In the genomic region with DNA sequence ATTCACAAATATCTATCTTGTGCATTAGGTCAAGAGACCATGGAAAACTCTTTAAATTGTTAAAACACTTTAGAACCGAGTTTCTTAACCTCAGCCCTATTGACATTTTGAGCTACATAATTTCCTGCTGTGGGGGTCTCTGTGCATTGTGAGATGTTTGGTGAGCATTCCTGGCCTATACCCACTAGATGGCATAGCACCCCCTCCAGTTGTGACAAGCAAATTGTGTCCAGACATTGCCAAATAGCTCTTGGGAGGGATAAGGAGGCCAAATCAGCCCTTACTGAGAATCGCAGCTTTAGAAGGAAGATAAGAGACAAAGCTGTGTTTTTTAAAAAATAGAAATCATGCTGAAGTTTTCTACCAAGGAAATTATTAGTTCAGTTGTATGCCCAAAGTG, we compare ENCODE assay signal across 11 cellular contexts.
A peak's percentile ranks its signal among the peaks of the same experiment; 100 is the strongest.
DNase-seq lines count a peak whose midpoint lies in the region; TF ChIP-seq lines count a peak whose summit lies in the region.
"Had no signal": no experiment of that assay in that cellular context is flagged by ENCODE, and none has a peak within 500 bp of the region (broad histone marks: within the 10 kb centered on the region; RNA-seq: fewer than 3 reads in every experiment).

No MANE protein-coding gene starts in this region.

- H3K4me3 ChIP-seq in endodermal cell (ENCODE audit: low read length) (no peak overlapping the region), mammary epithelial cell (replicated peaks in 1 of 3; ENCODE audit: insufficient read depth in 1 of 3, low read depth in 2 of 3, low read length in 3 of 3) (no peak overlapping the region)
- H3K4me3 ChIP-seq: heart left ventricle had no signal

- H3K27ac Mint-ChIP-seq in endodermal cell (no peak overlapping the region), osteocyte (ENCODE audit: unreplicated experiment) (no peak overlapping the region), immature natural killer cell (no peak overlapping the region)
- H3K27ac Mint-ChIP-seq in activated T-helper 2 cell treated with anti-CD3 and anti-CD28 coated beads, Interferon-gamma antibody, Interleukin-2, Interleukin-4, amounts not matched to agents 10 μg/mL and 5 μg/mL and 100 μg/mL, durations not matched to agents 14 hours and 24 hours and 36 hours, result no peak overlapping the region

- WGBS in endodermal cell (ENCODE audit: insufficient coverage in 1 of 2, insufficient read length in 1 of 2), 2 experiments, result 53 to 67% methylated on average over 1 to 2 of the region's 2 CpGs
- 18% methylated on average over 2 of the region's 2 CpGs for WGBS in mammary epithelial cell (ENCODE audit: low coverage, missing lambda C conversion rate)

- H3K27me3 Mint-ChIP-seq in endodermal cell (ENCODE audit: insufficient read depth) (peaks cover 33% of the 10 kb centered on the region), osteocyte (ENCODE audit: unreplicated experiment) (no peaks in the 10 kb centered on the region), immature natural killer cell (ENCODE audit: low read depth in 3 of 3) (no peaks in the 10 kb centered on the region)
- no peaks in the 10 kb centered on the region for H3K27me3 Mint-ChIP-seq in activated T-helper 2 cell treated with anti-CD3 and anti-CD28 coated beads, Interferon-gamma antibody, Interleukin-2, Interleukin-4, amounts not matched to agents 10 μg/mL and 5 μg/mL and 100 μg/mL, durations not matched to agents 14 hours and 24 hours and 36 hours (ENCODE audit: low read depth)

- H3K4me2 ChIP-seq in mammary epithelial cell (ENCODE audit: insufficient read depth, low read depth, low read length), result no peak overlapping the region

- DNase-seq in ELF-1 (ENCODE audit: low read depth, low spot score) (peak; percentile 29), NCI-H2227 treated with DMSO at 0.1 percent for 48 hours (lab: John Stamatoyannopoulos, UW) (peak; percentile 24), endodermal cell (peak; percentile 69), osteocyte (ENCODE audit: extremely low spot score, unreplicated experiment) (no peak), SIG-M5 treated with dmso at 0.1 percent for 504 hours (lab: John Stamatoyannopoulos, UW; ENCODE audit: unreplicated experiment) (no peak), mammary epithelial cell (no peak), immature natural killer cell (no peak)
- DNase-seq in activated T-helper 2 cell treated with anti-CD3 and anti-CD28 coated beads, Interferon-gamma antibody, Interleukin-2, Interleukin-4, amounts not matched to agents 10 μg/mL and 5 μg/mL and 100 μg/mL, durations not matched to agents 14 hours and 24 hours and 36 hours (ENCODE audit: low spot score), result no peak
- DNase-seq: activated CD4-positive, alpha-beta T cell treated with anti-CD3 and anti-CD28 coated beads for 1 hour; heart left ventricle; NCI-H774 had no signal

- H3K4me3 Mint-ChIP-seq in endodermal cell, result no peak overlapping the region
- no peak overlapping the region for H3K4me3 Mint-ChIP-seq in osteocyte (ENCODE audit: unreplicated experiment)
- H3K4me3 Mint-ChIP-seq in activated T-helper 2 cell treated with anti-CD3 and anti-CD28 coated beads, Interferon-gamma antibody, Interleukin-2, Interleukin-4, amounts not matched to agents 10 μg/mL and 5 μg/mL and 100 μg/mL, durations not matched to agents 14 hours and 24 hours and 36 hours (ENCODE audit: low read depth), result no peak overlapping the region
- H3K4me3 Mint-ChIP-seq in immature natural killer cell, result no peak overlapping the region

- H4K20me1 ChIP-seq in mammary epithelial cell (ENCODE audit: insufficient read depth, low read length), result no peaks in the 10 kb centered on the region

- BruUV-seq in mammary epithelial cell (replicated peaks; lab: Mats Ljungman, UMichigan), result no TSS peak

- H3K4me1 ChIP-seq in endodermal cell (ENCODE audit: control insufficient read depth, insufficient read depth, low read length), result peaks cover 5% of the 10 kb centered on the region
- no peaks in the 10 kb centered on the region for H3K4me1 ChIP-seq in mammary epithelial cell (ENCODE audit: insufficient read depth, low read length)
- H3K4me1 ChIP-seq: heart left ventricle had no signal

- H3K27me3 ChIP-seq in endodermal cell (ENCODE audit: control insufficient read depth, insufficient read depth, low read length, poor library complexity, severe bottlenecking), result no peaks in the 10 kb centered on the region
- H3K27me3 ChIP-seq in mammary epithelial cell (ENCODE audit: insufficient read depth, low read length), result no peaks in the 10 kb centered on the region
- H3K27me3 ChIP-seq: heart left ventricle had no signal

- intact Hi-C loops in activated T-helper 2 cell treated with anti-CD3 and anti-CD28 coated beads, Interferon-gamma antibody, Interleukin-2, Interleukin-4, amounts not matched to agents 10 μg/mL and 5 μg/mL and 100 μg/mL, durations not matched to agents 14 hours and 24 hours and 36 hours (cut with micrococcal nuclease), result no loop called here
- intact Hi-C loops in mammary epithelial cell (cut with micrococcal nuclease), result loop anchor here (1.0 to 10.0 kb wide), 2 partner anchors 113 to 652 kb away; no protein-coding TSS in a partner anchor

- H3K79me2 ChIP-seq in mammary epithelial cell (ENCODE audit: insufficient read depth, low read length), result no peaks in the 10 kb centered on the region

- peaks cover 3% of the 10 kb centered on the region for H3K36me3 Mint-ChIP-seq in endodermal cell (ENCODE audit: low read depth)
- no peaks in the 10 kb centered on the region for H3K36me3 Mint-ChIP-seq in osteocyte (ENCODE audit: unreplicated experiment)
- no peaks in the 10 kb centered on the region for H3K36me3 Mint-ChIP-seq in activated T-helper 2 cell treated with anti-CD3 and anti-CD28 coated beads, Interferon-gamma antibody, Interleukin-2, Interleukin-4, amounts not matched to agents 10 μg/mL and 5 μg/mL and 100 μg/mL, durations not matched to agents 14 hours and 24 hours and 36 hours (ENCODE audit: low read depth)
- H3K36me3 Mint-ChIP-seq in immature natural killer cell, result peaks cover 0 to 8% (median 0%) of the 10 kb centered on the region in 3 donors

- H3K27ac ChIP-seq in endodermal cell (ENCODE audit: low read depth, low read length) (no peak overlapping the region), mammary epithelial cell (ENCODE audit: insufficient read depth, low read depth, low read length) (no peak overlapping the region)
- H3K27ac ChIP-seq: heart left ventricle had no signal

- CTCF ChIA-PET in mammary epithelial cell (lab: Charles Lee; ENCODE audit: low non-redundant PET), result interaction anchor here (0.6 kb wide), 1 partner anchor 653 kb away, joined by 3 read pairs; no protein-coding TSS in a partner anchor

- H3K36me3 ChIP-seq in endodermal cell (ENCODE audit: control insufficient read depth, insufficient read depth, low read length), result no peaks in the 10 kb centered on the region
- no peaks in the 10 kb centered on the region for H3K36me3 ChIP-seq in mammary epithelial cell (ENCODE audit: insufficient read depth, low read length)
- H3K36me3 ChIP-seq: heart left ventricle had no signal

- in situ Hi-C loops in mammary epithelial cell (cut with MboI; ENCODE audit: low sequenced_read_pairs in 2 of 2), result no loop called here

- dilution Hi-C loops in mammary epithelial cell (cut with HindIII; ENCODE audit: low sequenced_read_pairs), result no loop called here

- H3K4me1 Mint-ChIP-seq in endodermal cell (peaks cover 41% of the 10 kb centered on the region), osteocyte (ENCODE audit: unreplicated experiment) (peaks cover 10% of the 10 kb centered on the region), immature natural killer cell (peaks cover 5 to 10% of the 10 kb centered on the region in 2 donors)
- no peaks in the 10 kb centered on the region for H3K4me1 Mint-ChIP-seq in activated T-helper 2 cell treated with anti-CD3 and anti-CD28 coated beads, Interferon-gamma antibody, Interleukin-2, Interleukin-4, amounts not matched to agents 10 μg/mL and 5 μg/mL and 100 μg/mL, durations not matched to agents 14 hours and 24 hours and 36 hours (ENCODE audit: low read depth)

- H3K9me3 ChIP-seq in endodermal cell (ENCODE audit: control insufficient read depth, low read length) (peaks cover 36% of the 10 kb centered on the region), mammary epithelial cell (replicated peaks; ENCODE audit: insufficient read depth, low read length) (no peaks in the 10 kb centered on the region)

- H3K9ac ChIP-seq in endodermal cell (ENCODE audit: extremely low read depth, low read length, poor library complexity, severe bottlenecking) (no peak overlapping the region), mammary epithelial cell (ENCODE audit: insufficient read depth, low read length) (no peak overlapping the region)

- peaks cover 30% of the 10 kb centered on the region for H3K9me3 Mint-ChIP-seq in endodermal cell
- peaks cover 11% of the 10 kb centered on the region for H3K9me3 Mint-ChIP-seq in osteocyte (ENCODE audit: unreplicated experiment)
- H3K9me3 Mint-ChIP-seq in activated T-helper 2 cell treated with anti-CD3 and anti-CD28 coated beads, Interferon-gamma antibody, Interleukin-2, Interleukin-4, amounts not matched to agents 10 μg/mL and 5 μg/mL and 100 μg/mL, durations not matched to agents 14 hours and 24 hours and 36 hours, result peaks cover 17% of the 10 kb centered on the region
- H3K9me3 Mint-ChIP-seq in immature natural killer cell, result peaks cover 0 to 42% (median 6%) of the 10 kb centered on the region in 6 donors

- peak; percentile 77 for TF ChIP-seq CTCF in endodermal cell (conservative IDR thresholded peaks at IDR 0.05)
- TF ChIP-seq CTCF in osteocyte (IDR thresholded peaks at IDR 0.05), result peak; percentile 65
- peak in 1 of 2 donors; percentile 24 for TF ChIP-seq CTCF in mammary epithelial cell (conservative IDR thresholded peaks at IDR 0.05 in 1 of 2, IDR thresholded peaks at IDR 0.05 in 1 of 2; ENCODE audit: extremely low read depth in 1 of 2, insufficient read depth in 1 of 2, low read depth in 1 of 2, low read length in 2 of 2)

- H2AFZ ChIP-seq in mammary epithelial cell (ENCODE audit: low read depth, low read length), result no peak overlapping the region

Comparison
In these comparisons a context has a peak if more than half of its experiments do, and no peak if none do; other contexts are left out.
1. DNase-seq: peak in ELF-1 (single experiment), NCI-H2227 treated with DMSO at 0.1 percent for 48 hours (single experiment) and endodermal cell (single experiment); none in osteocyte (single experiment), SIG-M5 treated with dmso at 0.1 percent for 504 hours (single experiment), activated T-helper 2 cell treated with anti-CD3 and anti-CD28 coated beads, Interferon-gamma antibody, Interleukin-2, Interleukin-4, amounts not matched to agents 10 μg/mL and 5 μg/mL and 100 μg/mL, durations not matched to agents 14 hours and 24 hours and 36 hours (single experiment), mammary epithelial cell (single experiment) and immature natural killer cell (0 of 3).